Comparison of ENCODE assay signal across 8 cellular contexts in the genomic region with DNA sequence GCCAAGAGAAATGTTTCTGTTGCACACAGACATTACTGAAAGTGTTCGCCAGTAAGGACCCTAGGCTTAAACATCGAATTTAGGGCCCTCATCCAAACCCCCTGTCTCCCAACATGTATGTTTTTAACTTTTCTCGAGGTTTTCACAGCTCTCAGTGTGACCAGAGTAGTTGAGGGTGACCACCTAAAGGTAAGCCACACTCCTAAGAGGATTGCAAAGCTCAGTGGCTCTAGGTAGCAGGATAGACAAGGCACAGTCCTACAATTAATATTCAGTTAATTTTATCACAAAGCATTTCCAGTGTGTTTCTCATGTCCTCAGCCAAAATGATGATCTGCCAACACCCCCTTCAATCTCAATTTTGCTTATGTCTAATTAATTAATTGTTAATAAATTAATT. TPM values are rescaled to one million over a fixed set of nuclear protein-coding genes. Genes with fewer than 3 reads are reported as not detected.
A peak's percentile ranks its signal among the peaks of the same experiment; 100 is the strongest.
DNase-seq lines count a peak whose midpoint lies in the region; ATAC-seq and TF ChIP-seq lines count a peak whose summit lies in the region.

No MANE protein-coding gene starts in this region.

- TF ChIP-seq POLR2A in thyroid gland (IDR thresholded peaks at IDR 0.05), result no peak

- no peaks in the 10 kb centered on the region for H3K9me3 Mint-ChIP-seq in activated CD4-positive, alpha-beta T cell treated with anti-CD3 and anti-CD28 coated beads, Interleukin-2, amount 10 ng/mL, durations not matched to agents 24 days and 14 days
- no peaks in the 10 kb centered on the region for H3K9me3 Mint-ChIP-seq in activated naive CD8-positive, alpha-beta T cell treated with anti-CD3 and anti-CD28 coated beads, Interleukin-2, amount 50 U/mL, for 24 hours

- no peaks in the 10 kb centered on the region for H3K36me3 Mint-ChIP-seq in activated CD4-positive, alpha-beta T cell treated with anti-CD3 and anti-CD28 coated beads, Interleukin-2, amount 10 ng/mL, durations not matched to agents 24 days and 14 days (ENCODE audit: low read depth)
- H3K36me3 Mint-ChIP-seq in activated naive CD8-positive, alpha-beta T cell treated with anti-CD3 and anti-CD28 coated beads, Interleukin-2, amount 50 U/mL, for 24 hours (ENCODE audit: low read depth), result peaks cover 2% of the 10 kb centered on the region

- 16 to 17% methylated on average over 3 of the region's 3 CpGs for WGBS in thyroid gland, 2 donors

- ATAC-seq in activated naive CD8-positive, alpha-beta T cell treated with anti-CD3 and anti-CD28 coated beads, Interleukin-2, amount 50 U/mL, for 24 hours, result no peak
- ATAC-seq in GM21526 (IDR thresholded peaks at IDR 0.05; ENCODE audit: low FRiP score, unreplicated experiment), result no peak

- TF ChIP-seq CTCF in kidney epithelial cell (IDR thresholded peaks at IDR 0.05; ENCODE audit: insufficient read depth, low read length, poor library complexity, severe bottlenecking), result no peak
- no peak for TF ChIP-seq CTCF in thyroid gland (IDR thresholded peaks at IDR 0.05)

- H3K4me1 Mint-ChIP-seq in activated CD4-positive, alpha-beta T cell treated with anti-CD3 and anti-CD28 coated beads, Interleukin-2, amount 10 ng/mL, durations not matched to agents 24 days and 14 days, result peaks cover 19% of the 10 kb centered on the region
- peaks cover 27% of the 10 kb centered on the region for H3K4me1 Mint-ChIP-seq in activated naive CD8-positive, alpha-beta T cell treated with anti-CD3 and anti-CD28 coated beads, Interleukin-2, amount 50 U/mL, for 24 hours

- H3K9me3 ChIP-seq in thyroid gland, result no peaks in the 10 kb centered on the region

- H3K4me1 ChIP-seq in thyroid gland, result peaks cover 6 to 7% of the 10 kb centered on the region in 2 donors

- no peaks in the 10 kb centered on the region for H3K27me3 ChIP-seq in kidney epithelial cell (ENCODE audit: control insufficient read depth, insufficient read depth, low read length)
- no peaks in the 10 kb centered on the region for H3K27me3 ChIP-seq in thyroid gland

- peak overlapping the region; percentile 94 for H3K27ac Mint-ChIP-seq in activated CD4-positive, alpha-beta T cell treated with anti-CD3 and anti-CD28 coated beads, Interleukin-2, amount 10 ng/mL, durations not matched to agents 24 days and 14 days
- peak overlapping the region; percentile 99 for H3K27ac Mint-ChIP-seq in activated naive CD8-positive, alpha-beta T cell treated with anti-CD3 and anti-CD28 coated beads, Interleukin-2, amount 50 U/mL, for 24 hours

- intact Hi-C loops in activated CD4-positive, alpha-beta T cell treated with anti-CD3 and anti-CD28 coated beads, Interleukin-2, amount 10 ng/mL, durations not matched to agents 24 days and 14 days (cut with micrococcal nuclease), result loop anchor here (1.0 to 2.0 kb wide), 2 partner anchors 161 to 655 kb away; a partner anchor contains a TSS
- intact Hi-C loops in thyroid gland (cut with DNase I), result no loop called here

- H3K4me3 Mint-ChIP-seq in activated CD4-positive, alpha-beta T cell treated with anti-CD3 and anti-CD28 coated beads, Interleukin-2, amount 10 ng/mL, durations not matched to agents 24 days and 14 days, result peak overlapping the region; percentile 91
- H3K4me3 Mint-ChIP-seq in activated naive CD8-positive, alpha-beta T cell treated with anti-CD3 and anti-CD28 coated beads, Interleukin-2, amount 50 U/mL, for 24 hours, result peak overlapping the region; percentile 97

- no peak for DNase-seq in activated CD4-positive, alpha-beta T cell treated with anti-CD3 and anti-CD28 coated beads, Interleukin-2, amount 10 ng/mL, durations not matched to agents 24 days and 14 days
- DNase-seq in activated CD4-positive, alpha-beta T cell treated with anti-CD3 and anti-CD28 coated beads, Interleukin-2, amount 50 U/mL, for 4 hours, result no peak
- no peak for DNase-seq in activated naive CD8-positive, alpha-beta T cell treated with anti-CD3 and anti-CD28 coated beads, Interleukin-2, amount 50 U/mL, for 24 hours
- DNase-seq in kidney epithelial cell (ENCODE audit: low read depth) (no peak), thyroid gland (no peak), KG1 (lab: John Stamatoyannopoulos, UW) (no peak)
- no peak for DNase-seq in stimulated activated CD4-positive, alpha-beta T cell treated with anti-CD3 and anti-CD28 coated beads, Interleukin-4, amount 100 ng/mL, for 1 hour

- peak overlapping the region in 2 of 3 donors; percentile 86 to 98 for H3K27ac ChIP-seq in thyroid gland

- H3K36me3 ChIP-seq in kidney epithelial cell (ENCODE audit: control insufficient read depth, insufficient read depth, low read length) (no peaks in the 10 kb centered on the region), thyroid gland (no peaks in the 10 kb centered on the region)

- H3K4me3 ChIP-seq in kidney epithelial cell (ENCODE audit: low read depth, low read length) (peak overlapping the region; percentile 72), thyroid gland (replicated peaks in 1 of 3) (peak overlapping the region in 2 of 3 donors; percentile 26 to 59)

- H3K27me3 Mint-ChIP-seq in activated CD4-positive, alpha-beta T cell treated with anti-CD3 and anti-CD28 coated beads, Interleukin-2, amount 10 ng/mL, durations not matched to agents 24 days and 14 days, result no peaks in the 10 kb centered on the region
- H3K27me3 Mint-ChIP-seq in activated naive CD8-positive, alpha-beta T cell treated with anti-CD3 and anti-CD28 coated beads, Interleukin-2, amount 50 U/mL, for 24 hours, result peaks cover 3% of the 10 kb centered on the region

RNA-seq across cellular contexts. Expression of a gene that starts 0.7 kb away (rescaled TPM):
- 1.7 and 2.1 TPM in 2 replicates for total RNA-seq in activated CD4-positive, alpha-beta T cell treated with anti-CD3 and anti-CD28 coated beads, Interleukin-2, amount 10 ng/mL, durations not matched to agents 24 days and 14 days
- total RNA-seq in kidney epithelial cell (0.92 and 1.0 TPM in 2 replicates), thyroid gland (1 to 10 TPM; 1.5 to 4.6 (median 3.2) TPM)

RNA-seq across cellular contexts. Expression of a gene that starts 43.7 kb away (rescaled TPM):
- not detected in 2 replicates for total RNA-seq in activated CD4-positive, alpha-beta T cell treated with anti-CD3 and anti-CD28 coated beads, Interleukin-2, amount 10 ng/mL, durations not matched to agents 24 days and 14 days
- 3.0 and 4.0 TPM in 2 replicates for total RNA-seq in kidney epithelial cell
- total RNA-seq in thyroid gland, result 10 to 100 TPM; 12.6 to 30.6 (median 24.0) TPM
